ENCODE assay signal across 15 cellular contexts in genomic region chr7:155786491-155786890, GRCh38. TPM values are rescaled to one million over a fixed set of nuclear protein-coding genes. Genes with fewer than 3 reads are reported as not detected.
"Had no signal": no experiment of that assay in that cellular context is flagged by ENCODE, and none has a peak within 500 bp of the region (broad histone marks: within the 10 kb centered on the region; RNA-seq: fewer than 3 reads in every experiment).

No MANE protein-coding gene starts in this region.

- H3K4me1 ChIP-seq: parathyroid adenoma had no signal

- H3K79me2 ChIP-seq: parathyroid adenoma had no signal

- H3K4me3 Mint-ChIP-seq: activated CD4-positive, alpha-beta memory T cell treated with anti-CD3 and anti-CD28 coated beads for 36 hours; activated CD4-positive, alpha-beta T cell treated with anti-CD3 and anti-CD28 coated beads for 36 hours; activated naive CD8-positive, alpha-beta T cell had no signal

- H3K9ac ChIP-seq: parathyroid adenoma had no signal

- DNase-seq: activated CD4-positive, alpha-beta memory T cell treated with anti-CD3 and anti-CD28 coated beads for 36 hours; activated CD4-positive, alpha-beta T cell treated with anti-CD3 and anti-CD28 coated beads for 36 hours; activated T-cell treated with anti-CD3 and anti-CD28 coated beads for 4 hours; amniotic stem cell; central memory CD4-positive, alpha-beta T cell; foreskin keratinocyte; stimulated activated naive CD8-positive, alpha-beta T cell treated with anti-CD3 and anti-CD28 coated beads, Interleukin-15, Interleukin-2, amounts not matched to agents 100 U/mL and 50 U/mL, for 24 hours; T-helper 2 cell; WERI-Rb-1 had no signal

- H3K9me3 ChIP-seq: tibial nerve, vagina had no signal

- H3K9me3 Mint-ChIP-seq: activated CD4-positive, alpha-beta memory T cell treated with anti-CD3 and anti-CD28 coated beads for 36 hours had no signal

- H3K27ac ChIP-seq: foreskin keratinocyte, parathyroid adenoma, vagina, WERI-Rb-1 had no signal

- H3K27me3 ChIP-seq: tibial nerve, vagina had no signal

- H2AFZ ChIP-seq: parathyroid adenoma had no signal

- H3K27ac Mint-ChIP-seq: activated CD4-positive, alpha-beta memory T cell treated with anti-CD3 and anti-CD28 coated beads for 36 hours; activated CD4-positive, alpha-beta T cell treated with anti-CD3 and anti-CD28 coated beads for 36 hours; activated naive CD8-positive, alpha-beta T cell had no signal

RNA-seq across cellular contexts. Expression of gene SHH, which starts 25.8 kb away (rescaled TPM):
- total RNA-seq: activated CD4-positive, alpha-beta memory T cell treated with anti-CD3 and anti-CD28 coated beads for 36 hours; activated CD4-positive, alpha-beta T cell treated with anti-CD3 and anti-CD28 coated beads for 36 hours had no signal
- polyA plus RNA-seq: fibroblast of lung, keratinocyte had no signal
